Comparison of ENCODE assay signal across 1 cellular context in genomic region chr21:41071410-41071809, GRCh38.
TF ChIP-seq lines count a peak whose summit lies in the region.

No MANE protein-coding gene starts in this region.

TF ChIP-seq in K562, 482 proteins besides CTCF, POLR2A, EP300 and RAD21:
- no peak for TF ChIP-seq BDP1 (IDR thresholded peaks at IDR 0.05; ENCODE audit: insufficient read depth, insufficient read length)
- TF ChIP-seq FOS (IDR thresholded peaks at IDR 0.05; ENCODE audit: extremely low read depth, insufficient read length) = no peak
- TF ChIP-seq ZSCAN32 (CRISPR knock-in tag; IDR thresholded peaks at IDR 0.05) = no peak
- no peak for TF ChIP-seq LCOR (CRISPR knock-in tag; IDR thresholded peaks at IDR 0.05)
- no peak for TF ChIP-seq POLR2B (IDR thresholded peaks at IDR 0.05; ENCODE audit: low read depth, partially characterized antibody)
- no peak for TF ChIP-seq TBL1XR1 (IDR thresholded peaks at IDR 0.05; ENCODE audit: low read length in 2 of 2)
- TF ChIP-seq MBD2 (IDR thresholded peaks at IDR 0.05; ENCODE audit: borderline replicate concordance, low read depth) = no peak
- no peak for TF ChIP-seq RFX7 (CRISPR knock-in tag; IDR thresholded peaks at IDR 0.05)
- TF ChIP-seq ZC3H4 (CRISPR knock-in tag; IDR thresholded peaks at IDR 0.05; ENCODE audit: borderline replicate concordance) = no peak
- TF ChIP-seq, protein P1, sequence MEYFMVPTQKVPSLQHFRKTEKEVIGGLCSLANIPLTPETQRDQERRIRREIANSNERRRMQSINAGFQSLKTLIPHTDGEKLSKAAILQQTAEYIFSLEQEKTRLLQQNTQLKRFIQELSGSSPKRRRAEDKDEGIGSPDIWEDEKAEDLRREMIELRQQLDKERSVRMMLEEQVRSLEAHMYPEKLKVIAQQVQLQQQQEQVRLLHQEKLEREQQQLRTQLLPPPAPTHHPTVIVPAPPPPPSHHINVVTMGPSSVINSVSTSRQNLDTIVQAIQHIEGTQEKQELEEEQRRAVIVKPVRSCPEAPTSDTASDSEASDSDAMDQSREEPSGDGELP (CRISPR knock-in tag; IDR thresholded peaks at IDR 0.05; ENCODE audit: borderline replicate concordance) = no peak
- TF ChIP-seq TAF7 (tag; IDR thresholded peaks at IDR 0.05) = no peak
- no peak for TF ChIP-seq ZNF77 (CRISPR knock-in tag; IDR thresholded peaks at IDR 0.05)
- TF ChIP-seq MIER1 (IDR thresholded peaks at IDR 0.05; ENCODE audit: low read depth) = no peak
TF ChIP-seq in K562: peak in this region for 0.
